ENCODE assay signal across 20 cellular contexts in the genomic region with DNA sequence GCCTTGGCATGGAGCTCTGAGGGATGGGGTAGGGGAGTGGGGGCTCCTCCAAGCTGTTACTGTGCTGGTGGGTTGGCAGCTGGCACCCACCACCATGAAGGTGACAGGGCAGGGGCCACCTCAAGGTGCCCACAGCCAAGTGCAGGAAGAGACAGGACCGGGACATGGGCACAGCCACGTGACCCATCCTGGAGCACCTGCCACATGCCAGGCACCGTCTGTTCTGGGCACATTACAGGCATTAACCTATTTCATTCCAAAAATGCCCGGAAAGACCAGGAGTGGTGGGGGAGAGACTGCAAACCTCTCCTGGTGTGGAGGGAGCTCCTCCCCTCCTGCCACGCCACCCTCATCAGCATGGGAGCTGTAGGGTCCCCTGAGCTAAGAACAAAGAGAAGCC. TPM values are rescaled to one million over a fixed set of nuclear protein-coding genes. Genes with fewer than 3 reads are reported as not detected.
"Had no signal": no experiment of that assay in that cellular context is flagged by ENCODE, and none has a peak within 500 bp of the region (broad histone marks: within the 10 kb centered on the region; RNA-seq: fewer than 3 reads in every experiment).

No MANE protein-coding gene starts in this region.

- H3K9me3 ChIP-seq: colonic mucosa, right lobe of liver, suprapubic skin had no signal

- H3K4me1 ChIP-seq: colonic mucosa, right lobe of liver had no signal

- H3K27me3 Mint-ChIP-seq: activated naive CD8-positive, alpha-beta T cell; naive thymus-derived CD8-positive, alpha-beta T cell; stimulated activated naive CD8-positive, alpha-beta T cell treated with anti-CD3 and anti-CD28 coated beads, Interleukin-15, Interleukin-2, amounts not matched to agents 100 ng/mL and 50 ng/mL, for 24 hours had no signal

- H3K27me3 ChIP-seq: colonic mucosa, right lobe of liver had no signal

- H3K4me3 Mint-ChIP-seq: activated CD4-positive, alpha-beta T cell treated with anti-CD3 and anti-CD28 coated beads, Interleukin-2, amount 10 ng/mL, durations not matched to agents 24 days and 14 days; activated naive CD8-positive, alpha-beta T cell; activated T-cell treated with anti-CD3 and anti-CD28 coated beads, Interleukin-2, amount 50 U/mL, for 72 hours; naive thymus-derived CD8-positive, alpha-beta T cell; stimulated activated naive CD8-positive, alpha-beta T cell treated with anti-CD3 and anti-CD28 coated beads, Interleukin-15, Interleukin-2, amounts not matched to agents 100 ng/mL and 50 ng/mL, for 24 hours; T-helper 2 cell treated with Interferon-gamma antibody and Interleukin-4, amounts not matched to agents 5 μg/mL and 100 μg/mL, for 36 hours; type B pancreatic cell had no signal

- H3K36me3 ChIP-seq: colonic mucosa, right lobe of liver, suprapubic skin had no signal

- H3K27ac ChIP-seq: colonic mucosa, hepatocyte, right lobe of liver, suprapubic skin had no signal

- H3K9me3 Mint-ChIP-seq: activated CD4-positive, alpha-beta T cell treated with anti-CD3 and anti-CD28 coated beads, Interleukin-2, amount 10 ng/mL, durations not matched to agents 24 days and 14 days; activated T-cell treated with anti-CD3 and anti-CD28 coated beads, Interleukin-2, amount 50 U/mL, for 72 hours; naive thymus-derived CD8-positive, alpha-beta T cell; stimulated activated naive CD8-positive, alpha-beta T cell treated with anti-CD3 and anti-CD28 coated beads, Interleukin-15, Interleukin-2, amounts not matched to agents 100 ng/mL and 50 ng/mL, for 24 hours; T-helper 2 cell treated with Interferon-gamma antibody and Interleukin-4, amounts not matched to agents 5 μg/mL and 100 μg/mL, for 36 hours; type B pancreatic cell had no signal

- H3K27ac Mint-ChIP-seq: activated CD4-positive, alpha-beta T cell treated with anti-CD3 and anti-CD28 coated beads, Interleukin-2, amount 10 ng/mL, durations not matched to agents 24 days and 14 days; activated naive CD8-positive, alpha-beta T cell; activated T-cell treated with anti-CD3 and anti-CD28 coated beads, Interleukin-2, amount 50 U/mL, for 72 hours; stimulated activated naive CD8-positive, alpha-beta T cell treated with anti-CD3 and anti-CD28 coated beads, Interleukin-15, Interleukin-2, amounts not matched to agents 100 ng/mL and 50 ng/mL, for 24 hours; T-helper 2 cell treated with Interferon-gamma antibody and Interleukin-4, amounts not matched to agents 5 μg/mL and 100 μg/mL, for 36 hours; type B pancreatic cell had no signal

- H3K4me1 Mint-ChIP-seq: activated CD4-positive, alpha-beta T cell treated with anti-CD3 and anti-CD28 coated beads, Interleukin-2, amount 10 ng/mL, durations not matched to agents 24 days and 14 days had no signal

- ATAC-seq: activated T-cell treated with anti-CD3 and anti-CD28 coated beads, Interleukin-2, amount 50 U/mL, for 72 hours; esophagus mucosa; left lobe of liver; naive thymus-derived CD8-positive, alpha-beta T cell; right lobe of liver had no signal

- H3K36me3 Mint-ChIP-seq: activated naive CD8-positive, alpha-beta T cell; naive thymus-derived CD8-positive, alpha-beta T cell; type B pancreatic cell had no signal

- DNase-seq: activated CD4-positive, alpha-beta T cell treated with anti-CD3 and anti-CD28 coated beads, Interleukin-2, amount 10 ng/mL, durations not matched to agents 24 days and 14 days; activated CD4-positive, CD25-positive, alpha-beta regulatory T cell; activated CD8-positive, alpha-beta memory T cell treated with anti-CD3 and anti-CD28 coated beads, Interleukin-2, amount 50 U/mL, for 48 hours; activated gamma-delta T cell; activated T-cell treated with anti-CD3 and anti-CD28 coated beads, Interleukin-2, amount 50 U/mL, for 72 hours; aorta; colonic mucosa; islet precursor cell; naive thymus-derived CD8-positive, alpha-beta T cell; right lobe of liver; SW 1271 had no signal

- H3K4me3 ChIP-seq: colonic mucosa, hepatocyte, right lobe of liver, suprapubic skin had no signal

RNA-seq across cellular contexts. Expression of a gene that starts 56.7 kb away (rescaled TPM):
- total RNA-seq: bronchial epithelial cell; naive thymus-derived CD8-positive, alpha-beta T cell had no signal
